ENCODE assay signal across 17 cellular contexts in the genomic region with DNA sequence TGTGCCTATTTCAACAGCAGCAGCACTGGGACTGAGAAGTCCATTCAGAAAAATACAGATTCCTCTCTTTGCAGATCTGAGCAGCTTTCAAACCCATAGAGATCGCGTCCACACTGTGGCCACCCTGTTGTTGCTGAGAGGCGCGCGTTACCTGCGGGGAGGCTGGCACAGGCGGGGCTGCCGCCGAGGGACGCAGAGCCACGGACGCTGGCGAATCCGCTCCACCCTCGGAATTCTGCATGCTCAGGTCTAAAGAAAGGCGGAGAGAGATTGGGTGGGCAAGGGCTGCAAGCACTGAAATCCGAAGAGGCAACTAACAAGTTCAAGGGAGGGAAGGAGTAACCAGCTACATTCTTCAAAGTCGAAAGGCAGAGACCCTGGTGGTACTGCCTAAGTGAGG.
"Had no signal": no experiment of that assay in that cellular context is flagged by ENCODE, and none has a peak within 500 bp of the region (broad histone marks: within the 10 kb centered on the region; RNA-seq: fewer than 3 reads in every experiment).

No MANE protein-coding gene starts in this region.

- FAIRE-seq: urothelium cell line had no signal

- H3K27ac ChIP-seq: breast epithelium, coronary artery, SK-N-MC, tibial artery had no signal

- H3K4me1 ChIP-seq: breast epithelium had no signal

- H3K36me3 ChIP-seq: breast epithelium had no signal

- H3K9me3 ChIP-seq: breast epithelium, tibial artery had no signal

- H3K36me3 Mint-ChIP-seq: immature natural killer cell had no signal

- H3K27ac Mint-ChIP-seq: activated B cell treated with CpG ODN at 0.5 μM for 24 hours; activated CD4-positive, alpha-beta T cell treated with anti-CD3 and anti-CD28 coated beads for 36 hours; activated naive CD8-positive, alpha-beta T cell treated with anti-CD3 and anti-CD28 coated beads for 36 hours; immature natural killer cell; T-helper 17 cell had no signal

- H3K4me3 ChIP-seq: breast epithelium, coronary artery, SK-N-MC, tibial artery had no signal

- H3K27me3 ChIP-seq: breast epithelium, tibial artery had no signal

- H3K4me1 Mint-ChIP-seq: immature natural killer cell had no signal

- ATAC-seq: activated CD4-positive, alpha-beta T cell treated with anti-CD3 and anti-CD28 coated beads for 36 hours; stimulated activated naive CD8-positive, alpha-beta T cell treated with anti-CD3 and anti-CD28 coated beads, Interleukin-15, Interleukin-2, amounts not matched to agents 100 U/mL and 50 U/mL, for 24 hours; T-helper 17 cell had no signal

- H3K4me3 Mint-ChIP-seq: activated B cell treated with CpG ODN at 0.5 μM for 24 hours; activated CD4-positive, alpha-beta T cell treated with anti-CD3 and anti-CD28 coated beads for 36 hours; activated naive CD8-positive, alpha-beta T cell treated with anti-CD3 and anti-CD28 coated beads for 36 hours; immature natural killer cell; T-helper 17 cell had no signal

- H3K9me3 Mint-ChIP-seq: activated B cell treated with CpG ODN at 0.5 μM for 24 hours; activated naive CD8-positive, alpha-beta T cell treated with anti-CD3 and anti-CD28 coated beads for 36 hours; immature natural killer cell had no signal

- H3K27me3 Mint-ChIP-seq: activated B cell treated with CpG ODN at 0.5 μM for 24 hours; activated CD4-positive, alpha-beta T cell treated with anti-CD3 and anti-CD28 coated beads for 36 hours; activated naive CD8-positive, alpha-beta T cell treated with anti-CD3 and anti-CD28 coated beads for 36 hours; T-helper 17 cell had no signal

- DNase-seq: activated B cell treated with CpG ODN at 0.5 μM for 24 hours; activated CD4-positive, alpha-beta T cell treated with anti-CD3 and anti-CD28 coated beads for 36 hours; activated CD4-positive, alpha-beta T cell treated with anti-CD3 and anti-CD28 coated beads, Interleukin-2, amount 50 U/mL, for 4 hours; activated naive CD8-positive, alpha-beta T cell treated with anti-CD3 and anti-CD28 coated beads for 36 hours; activated T-cell treated with anti-CD3 and anti-CD28 coated beads, Interleukin-2, amount 50 U/mL, for 1 hour; immature natural killer cell; occipital lobe; posterior cingulate gyrus; retina; stimulated activated CD4-positive, alpha-beta T cell treated with anti-CD3 and anti-CD28 coated beads, Interleukin-4, amount 100 ng/mL, for 24 hours; stimulated activated naive CD8-positive, alpha-beta T cell treated with anti-CD3 and anti-CD28 coated beads, Interleukin-15, Interleukin-2, amounts not matched to agents 100 U/mL and 50 U/mL, for 24 hours; T-helper 17 cell had no signal
